37 cellular contexts compared by ENCODE assay signal in genomic region chr2:200023570-200023969, GRCh38.
"Had no signal": no experiment of that assay in that cellular context is flagged by ENCODE, and none has a peak within 500 bp of the region (broad histone marks: within the 10 kb centered on the region; RNA-seq: fewer than 3 reads in every experiment).

No MANE protein-coding gene starts in this region.

- H3K4me1 ChIP-seq: adrenal gland, ascending aorta had no signal

- H3K4me3 Mint-ChIP-seq: activated B cell treated with CpG ODN at 0.5 μM for 24 hours; activated CD4-positive, alpha-beta memory T cell treated with anti-CD3 and anti-CD28 coated beads for 36 hours; activated CD4-positive, alpha-beta T cell treated with anti-CD3 and anti-CD28 coated beads, Interleukin-2, amount 10 ng/mL, durations not matched to agents 24 days and 14 days; activated CD8-positive, alpha-beta T cell treated with anti-CD3 and anti-CD28 coated beads for 36 hours; activated naive CD4-positive, alpha-beta T cell treated with anti-CD3 and anti-CD28 coated beads for 36 hours; activated naive CD8-positive, alpha-beta T cell treated with anti-CD3 and anti-CD28 coated beads for 36 hours; activated T-cell treated with anti-CD3 and anti-CD28 coated beads, Interleukin-2, amount 50 U/mL, for 4 hours; activated T-cell treated with anti-CD3 and anti-CD28 coated beads, Interleukin-2, amount 50 U/mL, for 72 hours; activated T-helper 1 cell treated with anti-CD3 and anti-CD28 coated beads, Interleukin-12 subunit alpha, Interleukin-12 subunit beta, Interleukin-2, Interleukin-4 antibody, amounts not matched to agents 30 ng/mL and 10 ng/mL and 1 ng/mL, durations not matched to agents 14 hours and 24 hours and 36 hours; activated T-helper 17 cell treated with anti-CD3 and anti-CD28 coated beads, Interleukin-2, amount 50 U/mL, for 72 hours; brain; central memory CD8-positive, alpha-beta T cell; T-helper 1 cell treated with Interleukin-12 subunit alpha and Interleukin-12 subunit beta and Interleukin-4 antibody, amounts not matched to agents 30 μg/mL and 1 μg/mL, for 36 hours; T-helper 2 cell treated with Interferon-gamma antibody and Interleukin-4, amounts not matched to agents 5 μg/mL and 100 μg/mL, for 36 hours had no signal

- H3K4me1 Mint-ChIP-seq: activated B cell treated with CpG ODN at 0.5 μM for 24 hours; activated CD4-positive, alpha-beta T cell treated with anti-CD3 and anti-CD28 coated beads, Interleukin-2, amount 10 ng/mL, durations not matched to agents 24 days and 14 days; activated T-helper 17 cell treated with anti-CD3 and anti-CD28 coated beads, Interleukin-2, amount 50 U/mL, for 72 hours; central memory CD8-positive, alpha-beta T cell had no signal

- H3K4me3 ChIP-seq: adrenal gland, ascending aorta had no signal

- H3K27ac ChIP-seq: adrenal gland, ascending aorta, VCaP had no signal

- H3K27ac Mint-ChIP-seq: activated B cell treated with CpG ODN at 0.5 μM for 24 hours; activated CD4-positive, alpha-beta memory T cell treated with anti-CD3 and anti-CD28 coated beads for 36 hours; activated CD4-positive, alpha-beta T cell treated with anti-CD3 and anti-CD28 coated beads, Interleukin-2, amount 10 ng/mL, durations not matched to agents 24 days and 14 days; activated CD8-positive, alpha-beta T cell treated with anti-CD3 and anti-CD28 coated beads for 36 hours; activated naive CD4-positive, alpha-beta T cell treated with anti-CD3 and anti-CD28 coated beads for 36 hours; activated naive CD4-positive, alpha-beta T cell treated with anti-CD3 and anti-CD28 coated beads, Interleukin-2, amount 50 U/mL, for 72 hours; activated naive CD8-positive, alpha-beta T cell treated with anti-CD3 and anti-CD28 coated beads for 36 hours; activated T-cell treated with anti-CD3 and anti-CD28 coated beads, Interleukin-2, amount 50 U/mL, for 72 hours; activated T-helper 1 cell treated with anti-CD3 and anti-CD28 coated beads, Interleukin-12 subunit alpha, Interleukin-12 subunit beta, Interleukin-2, Interleukin-4 antibody, amounts not matched to agents 30 ng/mL and 10 ng/mL and 1 ng/mL, durations not matched to agents 14 hours and 24 hours and 36 hours; activated T-helper 17 cell treated with anti-CD3 and anti-CD28 coated beads, Interleukin-2, amount 50 U/mL, for 72 hours; brain; T-helper 1 cell treated with Interleukin-12 subunit alpha and Interleukin-12 subunit beta and Interleukin-4 antibody, amounts not matched to agents 30 μg/mL and 1 μg/mL, for 36 hours; T-helper 2 cell treated with Interferon-gamma antibody and Interleukin-4, amounts not matched to agents 5 μg/mL and 100 μg/mL, for 36 hours had no signal

- H3K9me3 ChIP-seq: adrenal gland, ascending aorta had no signal

- FAIRE-seq: TTC549 had no signal

- DNase-seq: activated B cell treated with CpG ODN at 0.5 μM for 24 hours; activated CD4-positive, alpha-beta memory T cell treated with anti-CD3 and anti-CD28 coated beads for 36 hours; activated CD4-positive, alpha-beta T cell treated with anti-CD3 and anti-CD28 coated beads for 4 hours; activated CD4-positive, alpha-beta T cell treated with anti-CD3 and anti-CD28 coated beads, Interleukin-2, amount 10 ng/mL, durations not matched to agents 24 days and 14 days; activated CD4-positive, alpha-beta T cell treated with anti-CD3 and anti-CD28 coated beads, Interleukin-2, amount 50 U/mL, for 1 hour; activated CD4-positive, alpha-beta T cell treated with anti-CD3 and anti-CD28 coated beads, Interleukin-2, amount 50 U/mL, for 4 hours; activated CD4-positive, CD25-positive, alpha-beta regulatory T cell treated with anti-CD3 and anti-CD28 coated beads, Interleukin-2, amount 50 U/mL, for 72 hours; activated CD8-positive, alpha-beta memory T cell treated with anti-CD3 and anti-CD28 coated beads, Interleukin-2, amount 50 U/mL, for 4 hours; activated CD8-positive, alpha-beta T cell treated with anti-CD3 and anti-CD28 coated beads for 36 hours; activated effector memory CD4-positive, alpha-beta T cell treated with anti-CD3 and anti-CD28 coated beads, Interleukin-2, amount 50 U/mL, for 16 hours; activated gamma-delta T cell treated with Interleukin-2 at 50 U/mL for 16 hours; activated naive CD4-positive, alpha-beta T cell; activated naive CD4-positive, alpha-beta T cell treated with anti-CD3 and anti-CD28 coated beads for 36 hours; activated naive CD4-positive, alpha-beta T cell treated with anti-CD3 and anti-CD28 coated beads, Interleukin-2, amount 50 U/mL, for 16 hours; activated naive CD8-positive, alpha-beta T cell treated with anti-CD3 and anti-CD28 coated beads for 36 hours; activated T-cell treated with anti-CD3 and anti-CD28 coated beads for 4 hours; activated T-cell treated with anti-CD3 and anti-CD28 coated beads, Interleukin-2, amount 50 U/mL, for 1 hour; activated T-cell treated with anti-CD3 and anti-CD28 coated beads, Interleukin-2, amount 50 U/mL, for 4 hours; activated T-cell treated with anti-CD3 and anti-CD28 coated beads, Interleukin-2, amount 50 U/mL, for 72 hours; adrenal gland; amygdala; anterior cingulate cortex; caudate nucleus; SW 1271; T-helper 1 cell; T-helper 2 cell; T-helper 9 cell had no signal

- H3K36me3 Mint-ChIP-seq: activated CD4-positive, alpha-beta memory T cell treated with anti-CD3 and anti-CD28 coated beads for 36 hours; activated naive CD4-positive, alpha-beta T cell treated with anti-CD3 and anti-CD28 coated beads, Interleukin-2, amount 50 U/mL, for 72 hours; activated naive CD8-positive, alpha-beta T cell treated with anti-CD3 and anti-CD28 coated beads for 36 hours had no signal

- ATAC-seq: activated CD8-positive, alpha-beta T cell treated with anti-CD3 and anti-CD28 coated beads for 36 hours; activated naive CD4-positive, alpha-beta T cell treated with anti-CD3 and anti-CD28 coated beads, Interleukin-2, amount 50 U/mL, for 72 hours; activated T-cell treated with anti-CD3 and anti-CD28 coated beads, Interleukin-2, amount 50 U/mL, for 4 hours; activated T-cell treated with anti-CD3 and anti-CD28 coated beads, Interleukin-2, amount 50 U/mL, for 72 hours; activated T-helper 17 cell treated with anti-CD3 and anti-CD28 coated beads, Interleukin-2, amount 50 U/mL, for 72 hours had no signal

- H3K27me3 ChIP-seq: adrenal gland, ascending aorta had no signal

- H3K27me3 Mint-ChIP-seq: brain had no signal

- H3K9me3 Mint-ChIP-seq: activated B cell treated with CpG ODN at 0.5 μM for 24 hours; activated CD4-positive, alpha-beta memory T cell treated with anti-CD3 and anti-CD28 coated beads for 36 hours; activated CD4-positive, alpha-beta T cell treated with anti-CD3 and anti-CD28 coated beads, Interleukin-2, amount 10 ng/mL, durations not matched to agents 24 days and 14 days; activated CD8-positive, alpha-beta T cell treated with anti-CD3 and anti-CD28 coated beads for 36 hours; activated naive CD4-positive, alpha-beta T cell treated with anti-CD3 and anti-CD28 coated beads for 36 hours; activated naive CD4-positive, alpha-beta T cell treated with anti-CD3 and anti-CD28 coated beads, Interleukin-2, amount 50 U/mL, for 72 hours; activated naive CD8-positive, alpha-beta T cell treated with anti-CD3 and anti-CD28 coated beads for 36 hours; activated T-cell treated with anti-CD3 and anti-CD28 coated beads, Interleukin-2, amount 50 U/mL, for 72 hours; activated T-helper 1 cell treated with anti-CD3 and anti-CD28 coated beads, Interleukin-12 subunit alpha, Interleukin-12 subunit beta, Interleukin-2, Interleukin-4 antibody, amounts not matched to agents 30 ng/mL and 10 ng/mL and 1 ng/mL, durations not matched to agents 14 hours and 24 hours and 36 hours; activated T-helper 17 cell treated with anti-CD3 and anti-CD28 coated beads, Interleukin-2, amount 50 U/mL, for 72 hours; central memory CD8-positive, alpha-beta T cell; T-helper 1 cell treated with Interleukin-12 subunit alpha and Interleukin-12 subunit beta and Interleukin-4 antibody, amounts not matched to agents 30 μg/mL and 1 μg/mL, for 36 hours; T-helper 2 cell treated with Interferon-gamma antibody and Interleukin-4, amounts not matched to agents 5 μg/mL and 100 μg/mL, for 36 hours had no signal

- H3K36me3 ChIP-seq: adrenal gland, ascending aorta had no signal
